1 cellular context compared by ENCODE assay signal in the genomic region with DNA sequence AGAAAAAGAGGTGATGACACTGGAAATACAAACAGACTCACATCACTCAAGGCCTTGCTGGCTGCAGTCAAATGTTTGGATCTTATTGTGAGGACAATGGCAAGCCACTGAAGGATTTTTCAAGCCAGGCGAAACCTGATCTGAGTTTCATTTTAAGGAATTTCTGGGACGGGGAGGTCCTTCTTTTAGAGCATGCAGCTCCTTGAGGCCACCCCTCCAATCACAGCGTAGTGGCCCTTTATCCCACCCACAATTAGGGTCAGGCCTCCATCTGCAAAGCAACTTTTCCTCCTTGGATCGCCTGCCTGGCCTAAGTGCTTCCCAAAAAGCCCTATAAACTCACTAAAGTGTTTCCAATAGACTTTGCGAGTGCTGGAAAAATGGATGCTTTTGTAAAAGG.
TF ChIP-seq lines count a peak whose summit lies in the region.

No MANE protein-coding gene starts in this region.

TF ChIP-seq in H1, 55 proteins besides CTCF, POLR2A, EP300 and RAD21 (continued from another document):
- TF ChIP-seq TBP (IDR thresholded peaks at IDR 0.05; ENCODE audit: low read depth, low read length) (no peak), SIRT6 (IDR thresholded peaks at IDR 0.05; ENCODE audit: low read length) (no peak), BRCA1 (IDR thresholded peaks at IDR 0.05; ENCODE audit: low read depth, low read length) (no peak), CTBP2 (IDR thresholded peaks at IDR 0.05; ENCODE audit: borderline replicate concordance, insufficient read depth, insufficient read length, low read length) (no peak), HDAC6 (IDR thresholded peaks at IDR 0.05; ENCODE audit: low read depth, low read length) (no peak), RFX5 (IDR thresholded peaks at IDR 0.05; ENCODE audit: borderline replicate concordance, low read depth, low read length) (no peak), SAP30 (IDR thresholded peaks at IDR 0.05; ENCODE audit: insufficient read depth, insufficient replicate concordance, low read length) (no peak), TCF12 (IDR thresholded peaks at IDR 0.05; ENCODE audit: low read depth, low read length) (no peak), RXRA (IDR thresholded peaks at IDR 0.05; ENCODE audit: insufficient read depth, low read depth, low read length) (no peak), RBBP5 (IDR thresholded peaks at IDR 0.05; ENCODE audit: borderline replicate concordance, low read depth, low read length) (no peak), TAF1 (IDR thresholded peaks at IDR 0.05; ENCODE audit: low read depth, low read length) (no peak), YY1 (IDR thresholded peaks at IDR 0.05; ENCODE audit: low read depth, low read length) (no peak), CHD1 (IDR thresholded peaks at IDR 0.05; ENCODE audit: low read depth, low read length) (no peak), JUN (IDR thresholded peaks at IDR 0.05; ENCODE audit: low read depth, low read length) (no peak), CHD2 (IDR thresholded peaks at IDR 0.05; ENCODE audit: low read length) (no peak), SP1 (IDR thresholded peaks at IDR 0.05; ENCODE audit: low read depth, low read length) (no peak)
- TF ChIP-seq, protein P1, sequence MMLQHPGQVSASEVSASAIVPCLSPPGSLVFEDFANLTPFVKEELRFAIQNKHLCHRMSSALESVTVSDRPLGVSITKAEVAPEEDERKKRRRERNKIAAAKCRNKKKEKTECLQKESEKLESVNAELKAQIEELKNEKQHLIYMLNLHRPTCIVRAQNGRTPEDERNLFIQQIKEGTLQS (IDR thresholded peaks at IDR 0.05; ENCODE audit: insufficient read depth, low read depth, low read length), result no peak
- TF ChIP-seq, protein P2, sequence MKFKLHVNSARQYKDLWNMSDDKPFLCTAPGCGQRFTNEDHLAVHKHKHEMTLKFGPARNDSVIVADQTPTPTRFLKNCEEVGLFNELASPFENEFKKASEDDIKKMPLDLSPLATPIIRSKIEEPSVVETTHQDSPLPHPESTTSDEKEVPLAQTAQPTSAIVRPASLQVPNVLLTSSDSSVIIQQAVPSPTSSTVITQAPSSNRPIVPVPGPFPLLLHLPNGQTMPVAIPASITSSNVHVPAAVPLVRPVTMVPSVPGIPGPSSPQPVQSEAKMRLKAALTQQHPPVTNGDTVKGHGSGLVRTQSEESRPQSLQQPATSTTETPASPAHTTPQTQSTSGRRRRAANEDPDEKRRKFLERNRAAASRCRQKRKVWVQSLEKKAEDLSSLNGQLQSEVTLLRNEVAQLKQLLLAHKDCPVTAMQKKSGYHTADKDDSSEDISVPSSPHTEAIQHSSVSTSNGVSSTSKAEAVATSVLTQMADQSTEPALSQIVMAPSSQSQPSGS (IDR thresholded peaks at IDR 0.05; ENCODE audit: low read length), result no peak
